In genomic region chr11:35655856-35656255, GRCh38 we compare ENCODE assay signal across 1 cellular context.
TF ChIP-seq lines count a peak whose summit lies in the region.

No MANE protein-coding gene starts in this region.

TF ChIP-seq in IMR-90, 13 proteins besides CTCF, POLR2A, EP300 and RAD21:
- TF ChIP-seq FOS (IDR thresholded peaks at IDR 0.05; ENCODE audit: low read depth, low read length) (no peak), CHD1 (IDR thresholded peaks at IDR 0.05; ENCODE audit: low read depth, low read length) (no peak), ELK1 (IDR thresholded peaks at IDR 0.05; ENCODE audit: borderline replicate concordance, low read depth, low read length) (no peak), RFX5 (IDR thresholded peaks at IDR 0.05; ENCODE audit: low read depth, low read length) (no peak), NFE2L2 (IDR thresholded peaks at IDR 0.05; ENCODE audit: low read depth, low read length) (no peak), USF2 (IDR thresholded peaks at IDR 0.05; ENCODE audit: low read depth, low read length) (no peak), MXI1 (IDR thresholded peaks at IDR 0.05; ENCODE audit: borderline replicate concordance, low read depth, low read length) (no peak), SMC3 (IDR thresholded peaks at IDR 0.05; ENCODE audit: low read depth, low read length) (no peak), RCOR1 (IDR thresholded peaks at IDR 0.05; ENCODE audit: insufficient replicate concordance, low read length) (no peak), MAFK (IDR thresholded peaks at IDR 0.05; ENCODE audit: low read depth, low read length) (no peak), CEBPB (IDR thresholded peaks at IDR 0.05; ENCODE audit: low read depth, low read length) (no peak), MAZ (IDR thresholded peaks at IDR 0.05; ENCODE audit: borderline replicate concordance, low read depth, low read length) (no peak), BHLHE40 (IDR thresholded peaks at IDR 0.05; ENCODE audit: low read depth, low read length) (no peak)
